22 cellular contexts compared by ENCODE assay signal in the genomic region with DNA sequence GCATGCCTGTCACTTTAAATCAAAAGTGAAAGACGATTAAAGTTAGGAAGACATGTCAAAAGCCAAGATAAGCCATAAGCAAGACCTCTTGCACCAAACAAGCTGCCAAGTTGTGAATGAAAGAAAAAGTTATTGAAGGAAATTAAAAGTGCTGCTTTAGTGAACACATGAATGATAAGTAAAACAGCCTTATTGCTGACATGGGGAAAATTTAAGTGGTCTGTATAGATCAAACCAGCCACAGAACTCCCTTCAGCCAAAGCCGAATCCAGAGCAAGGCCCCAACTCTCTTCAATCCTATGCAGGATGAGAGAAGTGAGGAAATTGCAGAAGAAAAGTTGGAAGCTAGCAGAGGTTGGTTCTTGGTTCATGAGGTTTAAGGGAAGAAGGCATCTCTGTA. TPM values are rescaled to one million over a fixed set of nuclear protein-coding genes. Genes with fewer than 3 reads are reported as not detected.
DNase-seq lines count a peak whose midpoint lies in the region; ATAC-seq, FAIRE-seq and TF ChIP-seq lines count a peak whose summit lies in the region.
"Had no signal": no experiment of that assay in that cellular context is flagged by ENCODE, and none has a peak within 500 bp of the region (broad histone marks: within the 10 kb centered on the region; RNA-seq: fewer than 3 reads in every experiment).

No MANE protein-coding gene starts in this region.

- FAIRE-seq in GM19239 (lab: Jason Lieb, UNC), result no peak
- FAIRE-seq: A204.1, GM12891 had no signal

- TF ChIP-seq CTCF in natural killer cell (IDR thresholded peaks at IDR 0.05), result no peak

- no peaks in the 10 kb centered on the region for H3K9me3 ChIP-seq in T-helper 17 cell (ENCODE audit: control insufficient read depth, low read length, poor library complexity, severe bottlenecking)

- intact Hi-C loops in activated CD4-positive, alpha-beta T cell treated with anti-CD3 and anti-CD28 coated beads for 36 hours (cut with DNase I, micrococcal nuclease), result loop anchor here in 1 of 2 experiments (5.0 kb wide), 2 partner anchors 212 to 267 kb away; no protein-coding TSS in a partner anchor
- intact Hi-C loops in natural killer cell (cut with micrococcal nuclease), result loop anchor here (5.0 to 10.0 kb wide), 2 partner anchors 212 to 264 kb away; no protein-coding TSS in a partner anchor

- DNase-seq in activated CD4-positive, alpha-beta T cell treated with anti-CD3 and anti-CD28 coated beads, Interleukin-2, amount 10 ng/mL, durations not matched to agents 7 days and 5 days, result no peak
- DNase-seq in activated CD4-positive, alpha-beta T cell treated with anti-CD3 and anti-CD28 coated beads for 36 hours, result no peak
- DNase-seq in natural killer cell treated with Interleukin-12 subunit alpha and Interleukin-12 subunit beta and Interleukin-15 and Interleukin-18, amount 100 ng/mL, for 72 hours (ENCODE audit: low spot score), result no peak
- DNase-seq in natural killer cell, result no peak
- DNase-seq in T-helper 17 cell, result no peak
- DNase-seq in glomerular visceral epithelial cell (ENCODE audit: extremely low spot score), result no peak
- DNase-seq in GM19239 (ENCODE audit: insufficient read length, low spot score), result no peak
- no peak for DNase-seq in hypothalamus (lab: John Stamatoyannopoulos, UW)
- DNase-seq: CD8-positive, alpha-beta T cell; DMS53; GOT3; KBM-7; NCI-H1417 treated with DMSO at 0.1 percent for 48 hours; NCI-H187 treated with DMSO at 0.1 percent for 48 hours; NCI-H2227 treated with DMSO at 0.1 percent for 48 hours; NCI-H510A treated with DMSO at 0.1 percent for 48 hours; NCI-H774; PC-3; RPMI8226; SHP77 treated with DMSO at 0.1 percent for 48 hours had no signal

- no peak for ATAC-seq in activated CD4-positive, alpha-beta T cell treated with anti-CD3 and anti-CD28 coated beads for 36 hours
- ATAC-seq in natural killer cell treated with Interleukin-12 subunit alpha and Interleukin-12 subunit beta and Interleukin-15 and Interleukin-18, amount 100 ng/mL, for 72 hours, result no peak
- ATAC-seq in natural killer cell, result no peak
- ATAC-seq in T-helper 17 cell, result no peak
- ATAC-seq: CD8-positive, alpha-beta T cell; PC-3 had no signal

- H3K4me1 Mint-ChIP-seq in activated CD4-positive, alpha-beta T cell treated with anti-CD3 and anti-CD28 coated beads, Interleukin-2, amount 10 ng/mL, durations not matched to agents 7 days and 5 days, result peaks cover 42% of the 10 kb centered on the region
- peaks cover 18% of the 10 kb centered on the region for H3K4me1 Mint-ChIP-seq in activated CD4-positive, alpha-beta T cell treated with anti-CD3 and anti-CD28 coated beads for 36 hours
- H3K4me1 Mint-ChIP-seq in natural killer cell treated with Interleukin-12 subunit alpha and Interleukin-12 subunit beta and Interleukin-15 and Interleukin-18, amount 100 ng/mL, for 72 hours (ENCODE audit: low read depth in 2 of 2), result peaks cover 9 to 17% of the 10 kb centered on the region in 2 donors
- H3K4me1 Mint-ChIP-seq in natural killer cell, result peaks cover under 1 to 5% of the 10 kb centered on the region in 2 donors
- peaks cover 8% of the 10 kb centered on the region for H3K4me1 Mint-ChIP-seq in T-helper 17 cell

- CTCF ChIA-PET in activated CD4-positive, alpha-beta T cell treated with anti-CD3 and anti-CD28 coated beads, Interleukin-2, amount 10 ng/mL, durations not matched to agents 7 days and 5 days (lab: Charles Lee), result interaction anchor here (1.7 to 2.4 kb wide), 3 partner anchors 33 to 69 kb away, joined by 5 to 9 read pairs (median 7); no protein-coding TSS in a partner anchor
- CTCF ChIA-PET in activated CD4-positive, alpha-beta T cell treated with anti-CD3 and anti-CD28 coated beads for 36 hours (lab: Charles Lee), result interaction anchor here (1.0 to 5.1 kb wide), 5 partner anchors 8 to 71 kb away, joined by 3 to 36 read pairs (median 6); partner anchors contain the start of genes NQO2 and RIPK1

- no peaks in the 10 kb centered on the region for H3K9me3 Mint-ChIP-seq in activated CD4-positive, alpha-beta T cell treated with anti-CD3 and anti-CD28 coated beads, Interleukin-2, amount 10 ng/mL, durations not matched to agents 7 days and 5 days
- no peaks in the 10 kb centered on the region for H3K9me3 Mint-ChIP-seq in activated CD4-positive, alpha-beta T cell treated with anti-CD3 and anti-CD28 coated beads for 36 hours (ENCODE audit: low read depth)
- H3K9me3 Mint-ChIP-seq in natural killer cell treated with Interleukin-12 subunit alpha and Interleukin-12 subunit beta and Interleukin-15 and Interleukin-18, amount 100 ng/mL, for 72 hours, result no peaks in the 10 kb centered on the region
- no peaks in the 10 kb centered on the region for H3K9me3 Mint-ChIP-seq in natural killer cell
- H3K9me3 Mint-ChIP-seq: CD8-positive, alpha-beta T cell had no signal

- peak overlapping the region; percentile 1 for H3K4me3 Mint-ChIP-seq in activated CD4-positive, alpha-beta T cell treated with anti-CD3 and anti-CD28 coated beads, Interleukin-2, amount 10 ng/mL, durations not matched to agents 7 days and 5 days
- no peak overlapping the region for H3K4me3 Mint-ChIP-seq in activated CD4-positive, alpha-beta T cell treated with anti-CD3 and anti-CD28 coated beads for 36 hours
- H3K4me3 Mint-ChIP-seq in natural killer cell treated with Interleukin-12 subunit alpha and Interleukin-12 subunit beta and Interleukin-15 and Interleukin-18, amount 100 ng/mL, for 72 hours, result peak overlapping the region; percentile 2
- H3K4me3 Mint-ChIP-seq in natural killer cell (no peak overlapping the region), T-helper 17 cell (peak overlapping the region; percentile 43)
- H3K4me3 Mint-ChIP-seq: CD8-positive, alpha-beta T cell had no signal

- POLR2A ChIA-PET in activated CD4-positive, alpha-beta T cell treated with anti-CD3 and anti-CD28 coated beads, Interleukin-2, amount 10 ng/mL, durations not matched to agents 7 days and 5 days (lab: Charles Lee), result interaction anchor here (0.6 kb wide), 1 partner anchor 213 kb away, joined by 3 read pairs; no protein-coding TSS in a partner anchor
- POLR2A ChIA-PET in activated CD4-positive, alpha-beta T cell treated with anti-CD3 and anti-CD28 coated beads for 36 hours (lab: Charles Lee), result interaction anchor here (0.7 kb wide), 1 partner anchor 59 kb away, joined by 4 read pairs; the partner anchor contains the start of gene BPHL

- peak overlapping the region; percentile 59 for H3K27ac Mint-ChIP-seq in activated CD4-positive, alpha-beta T cell treated with anti-CD3 and anti-CD28 coated beads, Interleukin-2, amount 10 ng/mL, durations not matched to agents 7 days and 5 days
- H3K27ac Mint-ChIP-seq in activated CD4-positive, alpha-beta T cell treated with anti-CD3 and anti-CD28 coated beads for 36 hours, result no peak overlapping the region
- peak overlapping the region in 1 of 2 donors; percentile 49 for H3K27ac Mint-ChIP-seq in natural killer cell treated with Interleukin-12 subunit alpha and Interleukin-12 subunit beta and Interleukin-15 and Interleukin-18, amount 100 ng/mL, for 72 hours
- H3K27ac Mint-ChIP-seq in natural killer cell (no peak overlapping the region), T-helper 17 cell (no peak overlapping the region)
- H3K27ac Mint-ChIP-seq: CD8-positive, alpha-beta T cell had no signal

- peaks cover 7% of the 10 kb centered on the region for H3K27me3 Mint-ChIP-seq in activated CD4-positive, alpha-beta T cell treated with anti-CD3 and anti-CD28 coated beads, Interleukin-2, amount 10 ng/mL, durations not matched to agents 7 days and 5 days
- H3K27me3 Mint-ChIP-seq in activated CD4-positive, alpha-beta T cell treated with anti-CD3 and anti-CD28 coated beads for 36 hours, result no peaks in the 10 kb centered on the region
- no peaks in the 10 kb centered on the region for H3K27me3 Mint-ChIP-seq in natural killer cell treated with Interleukin-12 subunit alpha and Interleukin-12 subunit beta and Interleukin-15 and Interleukin-18, amount 100 ng/mL, for 72 hours
- H3K27me3 Mint-ChIP-seq in natural killer cell (ENCODE audit: low read depth in 2 of 2), result no peaks in the 10 kb centered on the region
- H3K27me3 Mint-ChIP-seq in T-helper 17 cell, result no peaks in the 10 kb centered on the region

- H3K36me3 Mint-ChIP-seq in activated CD4-positive, alpha-beta T cell treated with anti-CD3 and anti-CD28 coated beads, Interleukin-2, amount 10 ng/mL, durations not matched to agents 7 days and 5 days (ENCODE audit: low read depth), result no peaks in the 10 kb centered on the region
- H3K36me3 Mint-ChIP-seq in activated CD4-positive, alpha-beta T cell treated with anti-CD3 and anti-CD28 coated beads for 36 hours (ENCODE audit: low read depth), result no peaks in the 10 kb centered on the region
- no peaks in the 10 kb centered on the region for H3K36me3 Mint-ChIP-seq in natural killer cell treated with Interleukin-12 subunit alpha and Interleukin-12 subunit beta and Interleukin-15 and Interleukin-18, amount 100 ng/mL, for 72 hours
- H3K36me3 Mint-ChIP-seq in natural killer cell (no peaks in the 10 kb centered on the region), T-helper 17 cell (ENCODE audit: low read depth) (no peaks in the 10 kb centered on the region)
- H3K36me3 Mint-ChIP-seq: CD8-positive, alpha-beta T cell had no signal

RNA-seq across cellular contexts. Expression of gene RIPK1, which starts 9.3 kb away (rescaled TPM):
- 10 to 100 TPM; 35.8 to 38.9 TPM for total RNA-seq in activated CD4-positive, alpha-beta T cell treated with anti-CD3 and anti-CD28 coated beads, Interleukin-2, amount 10 ng/mL, durations not matched to agents 7 days and 5 days
- 10 to 100 TPM; 17.4 to 19.3 TPM for total RNA-seq in activated CD4-positive, alpha-beta T cell treated with anti-CD3 and anti-CD28 coated beads for 36 hours
- 10 to 100 TPM; 28.2 to 41.4 TPM for total RNA-seq in natural killer cell treated with Interleukin-12 subunit alpha and Interleukin-12 subunit beta and Interleukin-15 and Interleukin-18, amount 100 ng/mL, for 72 hours
- total RNA-seq in natural killer cell (10 to 100 TPM; 30.9 to 44.8 (median 34.5) TPM), T-helper 17 cell (10 to 100 TPM; 24.3 to 27.2 TPM)

RNA-seq across cellular contexts. Expression of gene NQO2, which starts 59.3 kb away (rescaled TPM):
- total RNA-seq in activated CD4-positive, alpha-beta T cell treated with anti-CD3 and anti-CD28 coated beads, Interleukin-2, amount 10 ng/mL, durations not matched to agents 7 days and 5 days, result 10 to 100 TPM; 37.5 to 43.2 TPM
- total RNA-seq in activated CD4-positive, alpha-beta T cell treated with anti-CD3 and anti-CD28 coated beads for 36 hours, result 10 to 100 TPM; 40.7 to 44.2 TPM
- total RNA-seq in natural killer cell treated with Interleukin-12 subunit alpha and Interleukin-12 subunit beta and Interleukin-15 and Interleukin-18, amount 100 ng/mL, for 72 hours, result 10 to 100 TPM; 18.0 to 35.1 TPM
- total RNA-seq in natural killer cell, result 10 to 100 TPM; 13.1 to 21.7 (median 16.2) TPM
- 10 to 100 TPM in 1 of 2 donors, 1 to 10 TPM in 1; 9.2 to 14.2 TPM for total RNA-seq in T-helper 17 cell

RNA-seq across cellular contexts. Expression of gene BPHL, which starts 59.6 kb away (rescaled TPM):
- total RNA-seq in activated CD4-positive, alpha-beta T cell treated with anti-CD3 and anti-CD28 coated beads, Interleukin-2, amount 10 ng/mL, durations not matched to agents 7 days and 5 days, result 1 to 10 TPM; 8.1 to 8.4 TPM
- total RNA-seq in activated CD4-positive, alpha-beta T cell treated with anti-CD3 and anti-CD28 coated beads for 36 hours, result 10 to 100 TPM; 15.8 to 16.7 TPM
- 1 to 10 TPM; 5.6 to 7.3 TPM for total RNA-seq in natural killer cell treated with Interleukin-12 subunit alpha and Interleukin-12 subunit beta and Interleukin-15 and Interleukin-18, amount 100 ng/mL, for 72 hours
- 1 to 10 TPM; 2.9 to 5.9 (median 5.7) TPM for total RNA-seq in natural killer cell
- 1 to 10 TPM; 7.7 to 9.6 TPM for total RNA-seq in T-helper 17 cell

Comparison
In these comparisons a context has a peak if more than half of its experiments do, and no peak if none do; other contexts are left out.
1. H3K4me3 Mint-ChIP-seq: peak in activated CD4-positive, alpha-beta T cell treated with anti-CD3 and anti-CD28 coated beads, Interleukin-2, amount 10 ng/mL, durations not matched to agents 7 days and 5 days (single experiment), natural killer cell treated with Interleukin-12 subunit alpha and Interleukin-12 subunit beta and Interleukin-15 and Interleukin-18, amount 100 ng/mL, for 72 hours (single experiment) and T-helper 17 cell (single experiment); none in activated CD4-positive, alpha-beta T cell treated with anti-CD3 and anti-CD28 coated beads for 36 hours (single experiment) and natural killer cell (single experiment).